9 cellular contexts compared by ENCODE assay signal in genomic region chr3:42936157-42936981, GRCh38. TPM values are rescaled to one million over a fixed set of nuclear protein-coding genes. Genes with fewer than 3 reads are reported as not detected.
A peak's percentile ranks its signal among the peaks of the same experiment; 100 is the strongest.
DNase-seq lines count a peak whose midpoint lies in the region; ATAC-seq and TF ChIP-seq lines count a peak whose summit lies in the region.
"Had no signal": no experiment of that assay in that cellular context is flagged by ENCODE, and none has a peak within 500 bp of the region (broad histone marks: within the 10 kb centered on the region; RNA-seq: fewer than 3 reads in every experiment).

No MANE protein-coding gene starts in this region.

- WGBS in heart right ventricle, 2 donors: 59 to 72% methylated on average over 43 of the region's 43 CpGs

- peaks cover 0 to 6% (median 4%) of the 10 kb centered on the region in 7 donors for H3K27me3 ChIP-seq in heart right ventricle

- ATAC-seq in heart right ventricle (peak in 5 of 8 donors; percentile 26 to 86 (median 56)), sciatic nerve (peak; percentile 84), HG03460 (IDR thresholded peaks at IDR 0.05; ENCODE audit: unreplicated experiment) (no peak), GM21447 (IDR thresholded peaks at IDR 0.05; ENCODE audit: unreplicated experiment) (no peak)

- H3K27ac ChIP-seq in heart right ventricle: no peak overlapping the region

- TF ChIP-seq CTCF in heart right ventricle (IDR thresholded peaks at IDR 0.05): no peak

- peak overlapping the region in 9 of 10 donors; percentile 15 to 54 (median 40) for H3K4me3 ChIP-seq in heart right ventricle

- no peaks in the 10 kb centered on the region for H3K4me1 ChIP-seq in heart right ventricle

- no peaks in the 10 kb centered on the region for H3K9me3 ChIP-seq in heart right ventricle

- DNase-seq in EL (peak; percentile 21), amygdala (lab: John Stamatoyannopoulos, UW) (peak in 39 of 56 donors; percentile 1 to 69 (median 20)), heart right ventricle (peak; percentile 7 to 38), sciatic nerve (ENCODE audit: low spot score) (peak; percentile 67), HUDEP-2 (lab: John Stamatoyannopoulos, UW; ENCODE audit: unreplicated experiment in 76 of 76) (no peak), DMS 273 (lab: John Stamatoyannopoulos, UW; ENCODE audit: unreplicated experiment) (no peak)

- peaks cover 0 to 1% (median 0%) of the 10 kb centered on the region in 9 donors for H3K36me3 ChIP-seq in heart right ventricle

- intact Hi-C loops in heart right ventricle (cut with DNase I): no loop called here
- intact Hi-C loops in sciatic nerve (cut with DNase I): no loop called here

RNA-seq across cellular contexts. Expression of gene ZNF662, which starts 30.4 kb away (rescaled TPM):
- total RNA-seq in heart right ventricle: 1 to 10 TPM; 3.7 to 6.9 (median 5.5) TPM
- 1 to 10 TPM in 1 of 2 donors, under 1 TPM in 1; 0.91 to 5.0 TPM for polyA plus RNA-seq in heart right ventricle
- total RNA-seq in sciatic nerve: 19.0 TPM
- total RNA-seq: HT1080 had no signal

RNA-seq across cellular contexts. Expression of gene GASK1A, which starts 42.7 kb away (rescaled TPM):
- total RNA-seq in heart right ventricle (1 to 10 TPM in 3 of 10 donors, under 1 TPM in 7; 0.28 to 1.5 (median 0.66) TPM), sciatic nerve (17.8 TPM)
- polyA plus RNA-seq in heart right ventricle: under 1 TPM; 0.48 to 0.59 TPM
- total RNA-seq: HT1080 had no signal

Comparison
In these comparisons a context has a peak if more than half of its experiments do, and no peak if none do; other contexts are left out.
1. DNase-seq: peak in EL (single experiment), amygdala (39 of 56), heart right ventricle (2 of 2) and sciatic nerve (single experiment); none in HUDEP-2 (0 of 76) and DMS 273 (single experiment).
2. ATAC-seq: peak in heart right ventricle (5 of 8) and sciatic nerve (single experiment); none in HG03460 (single experiment) and GM21447 (single experiment).